1 cellular context compared by ENCODE assay signal in genomic region chr20:32485126-32485769, GRCh38.
TF ChIP-seq lines count a peak whose summit lies in the region.

No MANE protein-coding gene starts in this region.

TF ChIP-seq in HepG2, 621 proteins besides CTCF, POLR2A, EP300 and RAD21 (continued from another document and continues in another):
- no peak for TF ChIP-seq ZNF691 (CRISPR knock-in tag; IDR thresholded peaks at IDR 0.05; ENCODE audit: borderline replicate concordance, low read depth)
- no peak for TF ChIP-seq NFKB2 (CRISPR knock-in tag; IDR thresholded peaks at IDR 0.05; ENCODE audit: borderline replicate concordance)
- TF ChIP-seq ZFP36L1 (CRISPR knock-in tag; IDR thresholded peaks at IDR 0.05) = no peak
- no peak for TF ChIP-seq BATF2 (CRISPR knock-in tag; IDR thresholded peaks at IDR 0.05)
- TF ChIP-seq FOXP1 (IDR thresholded peaks at IDR 0.05) = 0 out of 2 replicates have a peak, but pooled peaks have one; percentile 47
- TF ChIP-seq FOXP1 (CRISPR knock-in tag; IDR thresholded peaks at IDR 0.05) = peak; percentile 69; the same call in 1 of the 2 replicates
- no peak for TF ChIP-seq HNRNPUL1 (IDR thresholded peaks at IDR 0.05; ENCODE audit: low read depth, low read length)
- TF ChIP-seq ZNF20 (CRISPR knock-in tag; IDR thresholded peaks at IDR 0.05) = no peak
- no peak; the same call in 1 of the 2 replicates for TF ChIP-seq MXD4 (CRISPR knock-in tag; IDR thresholded peaks at IDR 0.05)
- no peak for TF ChIP-seq POLR2G (IDR thresholded peaks at IDR 0.05; ENCODE audit: low read depth, low read length)
- TF ChIP-seq STAT5B (CRISPR knock-in tag; IDR thresholded peaks at IDR 0.05) = peak; percentile 22; the same call in 1 of the 2 replicates
- no peak for TF ChIP-seq TRAFD1 (CRISPR knock-in tag; IDR thresholded peaks at IDR 0.05; ENCODE audit: borderline replicate concordance)
- no peak for TF ChIP-seq PLRG1 (conservative IDR thresholded peaks at IDR 0.05)
- TF ChIP-seq ZBTB43 (CRISPR knock-in tag; conservative IDR thresholded peaks at IDR 0.05) = no peak
- TF ChIP-seq SIN3B (IDR thresholded peaks at IDR 0.05; ENCODE audit: low read length) = no peak
- no peak for TF ChIP-seq ZMYM4 (CRISPR knock-in tag; IDR thresholded peaks at IDR 0.05)
- TF ChIP-seq THAP7 (CRISPR knock-in tag; IDR thresholded peaks at IDR 0.05) = no peak
- TF ChIP-seq HES4 (CRISPR knock-in tag; IDR thresholded peaks at IDR 0.05; ENCODE audit: borderline replicate concordance) = no peak
- no peak for TF ChIP-seq PAWR (CRISPR knock-in tag; IDR thresholded peaks at IDR 0.05; ENCODE audit: borderline replicate concordance)
- TF ChIP-seq TERF1 (CRISPR knock-in tag; IDR thresholded peaks at IDR 0.05) = no peak
- no peak; the same call in 1 of the 2 replicates for TF ChIP-seq SP5 (CRISPR knock-in tag; IDR thresholded peaks at IDR 0.05; ENCODE audit: borderline replicate concordance, low read depth)
- TF ChIP-seq CEBPG (CRISPR knock-in tag; IDR thresholded peaks at IDR 0.05) = peak; percentile 32; the same call in 1 of the 2 replicates
- TF ChIP-seq KDM1A (CRISPR knock-in tag; IDR thresholded peaks at IDR 0.05) = no peak
- TF ChIP-seq DMTF1 (CRISPR knock-in tag; IDR thresholded peaks at IDR 0.05) = no peak
- TF ChIP-seq RFX3 (CRISPR knock-in tag; IDR thresholded peaks at IDR 0.05) = no peak
- no peak for TF ChIP-seq HDAC6 (IDR thresholded peaks at IDR 0.05; ENCODE audit: low read depth, low read length)
- TF ChIP-seq ETS1 (CRISPR knock-in tag; IDR thresholded peaks at IDR 0.05) = no peak
- no peak for TF ChIP-seq MZF1 (CRISPR knock-in tag; IDR thresholded peaks at IDR 0.05; ENCODE audit: borderline replicate concordance)
- TF ChIP-seq MED13 (CRISPR knock-in tag; IDR thresholded peaks at IDR 0.05) = no peak
- no peak for TF ChIP-seq MLLT10 (CRISPR knock-in tag; IDR thresholded peaks at IDR 0.05)
- TF ChIP-seq ZNF639 (CRISPR knock-in tag; conservative IDR thresholded peaks at IDR 0.05) = no peak; the same call in 1 of the 2 replicates
- no peak for TF ChIP-seq ADNP (CRISPR knock-in tag; IDR thresholded peaks at IDR 0.05)
- TF ChIP-seq SMARCE1 (IDR thresholded peaks at IDR 0.05; ENCODE audit: borderline replicate concordance) = no peak
- TF ChIP-seq ZNF124 (CRISPR knock-in tag; IDR thresholded peaks at IDR 0.05) = no peak
- no peak for TF ChIP-seq NCOA1 (CRISPR knock-in tag; IDR thresholded peaks at IDR 0.05)
- TF ChIP-seq ZNF580 (CRISPR knock-in tag; IDR thresholded peaks at IDR 0.05; ENCODE audit: borderline replicate concordance, low read depth) = no peak
- peak; percentile 34; the same call in 1 of the 2 replicates for TF ChIP-seq DMAP1 (CRISPR knock-in tag; IDR thresholded peaks at IDR 0.05)
- no peak for TF ChIP-seq NFE2 (CRISPR knock-in tag; IDR thresholded peaks at IDR 0.05)
- no peak for TF ChIP-seq MYC (CRISPR knock-in tag; IDR thresholded peaks at IDR 0.05; ENCODE audit: borderline replicate concordance)
- TF ChIP-seq TARDBP (CRISPR knock-in tag; IDR thresholded peaks at IDR 0.05) = no peak
- TF ChIP-seq NR0B2 (CRISPR knock-in tag; IDR thresholded peaks at IDR 0.05) = no peak
- no peak for TF ChIP-seq MAX (IDR thresholded peaks at IDR 0.05)
- TF ChIP-seq RNF2 (conservative IDR thresholded peaks at IDR 0.05; ENCODE audit: low read depth) = no peak
- no peak for TF ChIP-seq ZNF138 (CRISPR knock-in tag; IDR thresholded peaks at IDR 0.05; ENCODE audit: low read depth)
- TF ChIP-seq ZNF652 (CRISPR knock-in tag; IDR thresholded peaks at IDR 0.05; ENCODE audit: borderline replicate concordance, low read depth) = peak; percentile 65; the same call in 1 of the 2 replicates
- 0 out of 2 replicates have a peak, but pooled peaks have one; percentile 9 for TF ChIP-seq TFDP2 (CRISPR knock-in tag; IDR thresholded peaks at IDR 0.05)
- no peak for TF ChIP-seq FOSL1 (CRISPR knock-in tag; IDR thresholded peaks at IDR 0.05; ENCODE audit: borderline replicate concordance)
- TF ChIP-seq STAG1 (CRISPR knock-in tag; IDR thresholded peaks at IDR 0.05) = peak; percentile 83
- TF ChIP-seq ZNF678 (CRISPR knock-in tag; IDR thresholded peaks at IDR 0.05) = no peak
- TF ChIP-seq ZNF616 (CRISPR knock-in tag; IDR thresholded peaks at IDR 0.05; ENCODE audit: low read depth) = no peak
- TF ChIP-seq ZNF83 (CRISPR knock-in tag; IDR thresholded peaks at IDR 0.05; ENCODE audit: borderline replicate concordance) = no peak
- TF ChIP-seq SKIL (CRISPR knock-in tag; IDR thresholded peaks at IDR 0.05; ENCODE audit: borderline replicate concordance) = no peak
- TF ChIP-seq SATB2 (CRISPR knock-in tag; IDR thresholded peaks at IDR 0.05) = no peak
- peak; percentile 14; the same call in 1 of the 2 replicates for TF ChIP-seq ZNF430 (CRISPR knock-in tag; IDR thresholded peaks at IDR 0.05)
- TF ChIP-seq SUZ12 (IDR thresholded peaks at IDR 0.05; ENCODE audit: low read depth, low read length) = no peak
- TF ChIP-seq PAX8 (CRISPR knock-in tag; IDR thresholded peaks at IDR 0.05; ENCODE audit: borderline replicate concordance) = no peak
- no peak for TF ChIP-seq ZFP36L2 (CRISPR knock-in tag; IDR thresholded peaks at IDR 0.05)
- TF ChIP-seq NCOA5 (CRISPR knock-in tag; IDR thresholded peaks at IDR 0.05) = no peak
